24 cellular contexts compared by ENCODE assay signal in the genomic region with DNA sequence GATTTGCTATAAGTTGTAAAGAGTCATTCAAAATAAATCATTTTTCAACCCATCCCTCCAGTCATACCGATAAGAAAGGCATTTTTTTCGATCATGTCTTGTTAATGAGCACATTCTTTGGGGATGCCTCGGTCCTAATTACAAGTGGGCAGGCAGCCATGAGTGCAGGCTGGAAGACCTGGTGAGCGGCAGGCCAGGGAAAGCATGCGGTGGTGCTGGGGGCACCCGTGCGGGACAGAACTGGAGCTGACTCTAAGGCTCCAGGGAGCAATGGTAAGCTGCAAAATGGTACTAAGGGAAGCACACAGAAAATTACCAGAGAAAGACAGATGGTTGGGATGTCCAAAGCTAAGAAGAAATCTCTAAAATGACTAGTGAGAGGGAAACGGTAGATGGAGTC.
A peak's percentile ranks its signal among the peaks of the same experiment; 100 is the strongest.
DNase-seq lines count a peak whose midpoint lies in the region; ATAC-seq, FAIRE-seq and TF ChIP-seq lines count a peak whose summit lies in the region.
"Had no signal": no experiment of that assay in that cellular context is flagged by ENCODE, and none has a peak within 500 bp of the region (broad histone marks: within the 10 kb centered on the region; RNA-seq: fewer than 3 reads in every experiment).

No MANE protein-coding gene starts in this region.

- H3K9me3 ChIP-seq in H1 (ENCODE audit: insufficient read depth in 2 of 2, low read depth in 1 of 2, low read length in 1 of 2) (peaks cover 0 to 7% of the 10 kb centered on the region in 2 experiments; a peak in 2 of 4 replicates), right atrium auricular region (peaks cover 0 to 13% of the 10 kb centered on the region in 2 donors)
- H3K9me3 ChIP-seq: A549 had no signal

- H2BK12ac ChIP-seq in H1 (ENCODE audit: low read depth, low read length): no peak overlapping the region

- peaks cover 0 to 4% (median under 1%) of the 10 kb centered on the region in 4 experiments; a peak in 1 of 8 replicates for H3K36me3 ChIP-seq in H1 (ENCODE audit: control insufficient read depth in 2 of 4, insufficient read depth in 4 of 4, low read length in 3 of 4)
- H3K36me3 ChIP-seq in right atrium auricular region: no peaks in the 10 kb centered on the region
- H3K36me3 ChIP-seq: BLaER1 treated with 17β-estradiol and CSF1 and Interleukin-3, amounts not matched to agents 10 nM and 100 nM had no signal

- no peak overlapping the region for H2BK20ac ChIP-seq in H1 (ENCODE audit: low read length)

- no peak overlapping the region for H4K5ac ChIP-seq in H1 (ENCODE audit: insufficient read length, low read depth, low read length)

- H3K4me3 ChIP-seq in H1 (ENCODE audit: extremely low read depth in 1 of 4, insufficient read depth in 2 of 4, low read depth in 3 of 4, low read length in 4 of 4): no peak overlapping the region
- no peak overlapping the region for H3K4me3 ChIP-seq in right atrium auricular region
- H3K4me3 ChIP-seq: A549; BLaER1 treated with 17β-estradiol and CSF1 and Interleukin-3, amounts not matched to agents 10 nM and 100 nM; GM12878 had no signal

- no peak overlapping the region for H3K56ac ChIP-seq in H1 (replicated peaks; ENCODE audit: insufficient read length, low read depth, low read length)

- CTCF ChIA-PET in H1 (lab: Charles Lee; ENCODE audit: partially characterized antibody): interaction anchor here (1.0 kb wide), 1 partner anchor 246 kb away, joined by 4 read pairs; no protein-coding TSS in a partner anchor

- peaks cover 0 to 6% (median 5%) of the 10 kb centered on the region in 4 experiments; a peak in 4 of 7 replicates for H3K4me1 ChIP-seq in H1 (replicated peaks in 1 of 4; ENCODE audit: control insufficient read depth in 3 of 4, insufficient read depth in 4 of 4, low read length in 3 of 4)
- H3K4me1 ChIP-seq in right atrium auricular region: no peaks in the 10 kb centered on the region
- H3K4me1 ChIP-seq: A549; BLaER1 treated with 17β-estradiol and CSF1 and Interleukin-3, amounts not matched to agents 10 nM and 100 nM had no signal

- no peak overlapping the region for H3K23ac ChIP-seq in H1 (ENCODE audit: insufficient read length)

- DNase-seq in Daoy (ENCODE audit: low read depth): peak; percentile 8
- DNase-seq in RPMI7951 (ENCODE audit: low read depth): peak; percentile 3
- no peak for DNase-seq in H1 (ENCODE audit: low read depth in 1 of 2, low spot score in 2 of 2)
- DNase-seq in posterior vena cava (ENCODE audit: low spot score): peak; percentile 54
- no peak for DNase-seq in right atrium auricular region (ENCODE audit: low spot score)
- no peak for DNase-seq in ureter (ENCODE audit: low spot score)
- DNase-seq: AML-193; CD4-positive, alpha-beta T cell; CD8-positive, alpha-beta T cell; DMS 273 treated with DMSO at 0.1 percent for 48 hours; DMS153; DMS53; DMS79; DND-41; GDM1 had no signal

- 95% methylated on average over 8 of the region's 8 CpGs; no CpG with 5 or more reads in 1 of the 2 experiments for WGBS in H1 (ENCODE audit: extremely low coverage in 1 of 2, insufficient coverage in 1 of 2, insufficient read length in 1 of 2, insufficient replicate concordance in 2 of 2, low coverage in 1 of 2, low lambda C conversion rate in 2 of 2, missing lambda C conversion rate in 1 of 2), 2 experiments

- H4K8ac ChIP-seq in H1 (ENCODE audit: extremely low read depth, insufficient read depth, low read length): no peak overlapping the region

- no peak for TF ChIP-seq POLR2A in H1 (IDR thresholded peaks at IDR 0.05; ENCODE audit: control extremely low read depth in 1 of 2, low read depth in 2 of 2, low read length in 2 of 2)

- H3K27me3 ChIP-seq in H1 (replicated peaks in 1 of 4; ENCODE audit: control insufficient read depth in 3 of 4, extremely low read depth in 1 of 4, insufficient read depth in 3 of 4, low read length in 3 of 4) (no peaks in the 10 kb centered on the region), right atrium auricular region (no peaks in the 10 kb centered on the region)
- H3K27me3 ChIP-seq: BLaER1 treated with 17β-estradiol and CSF1 and Interleukin-3, amounts not matched to agents 10 nM and 100 nM had no signal

- H2AFZ ChIP-seq in H1 (ENCODE audit: low read length): no peak overlapping the region

- H2AK5ac ChIP-seq in H1 (ENCODE audit: low read depth, low read length): no peak overlapping the region

- H3K27ac ChIP-seq in H1 (ENCODE audit: low read depth, low read length): no peak overlapping the region
- H3K27ac ChIP-seq in right atrium auricular region: no peak overlapping the region
- H3K27ac ChIP-seq: 22Rv1; A549; BLaER1 treated with 17β-estradiol and CSF1 and Interleukin-3, amounts not matched to agents 10 nM and 100 nM; C4-2B had no signal

- H3K9ac ChIP-seq in H1 (replicated peaks in 1 of 4; ENCODE audit: extremely low read depth in 1 of 4, low read depth in 3 of 4, low read length in 3 of 4): no peak overlapping the region
- H3K9ac ChIP-seq: BLaER1 treated with 17β-estradiol and CSF1 and Interleukin-3, amounts not matched to agents 10 nM and 100 nM had no signal

- no peak overlapping the region for H3K4me2 ChIP-seq in H1 (ENCODE audit: insufficient read depth in 1 of 2, low read depth in 2 of 2, low read length in 2 of 2)
- H3K4me2 ChIP-seq: A549; BLaER1 treated with 17β-estradiol and CSF1 and Interleukin-3, amounts not matched to agents 10 nM and 100 nM had no signal

- TF ChIP-seq CTCF in H1 (IDR thresholded peaks at IDR 0.05; ENCODE audit: control extremely low read depth in 1 of 3, insufficient read depth in 1 of 3, low read depth in 1 of 3, low read length in 3 of 3) (no peak), right atrium auricular region (IDR thresholded peaks at IDR 0.05) (no peak)

- POLR2A ChIA-PET in H1 (lab: Charles Lee; ENCODE audit: partially characterized antibody): no interaction called here

- FAIRE-seq in H1 (lab: Jason Lieb, UNC): no peak
- FAIRE-seq: A549, GM12878, GM12892, GM18507, GM19239 had no signal

- H4K91ac ChIP-seq in H1 (replicated peaks; ENCODE audit: insufficient read length, low read length): peak overlapping the region; percentile 32

- TF ChIP-seq EP300 in H1 (IDR thresholded peaks at IDR 0.05; ENCODE audit: borderline replicate concordance in 1 of 2, low read depth in 2 of 2, low read length in 2 of 2): no peak

- no peak overlapping the region for H3K18ac ChIP-seq in H1 (ENCODE audit: extremely low read depth, low read length)

- H3K79me2 ChIP-seq in H1 (ENCODE audit: control insufficient read depth in 1 of 2, insufficient read depth in 2 of 2, low read length in 2 of 2): no peaks in the 10 kb centered on the region

- no peak overlapping the region for H3K14ac ChIP-seq in H1 (ENCODE audit: insufficient read length)

- intact Hi-C loops in posterior vena cava (cut with DNase I): no loop called here

- H3K79me1 ChIP-seq in H1 (ENCODE audit: low read depth, low read length): no peaks in the 10 kb centered on the region

- no peak overlapping the region for H3K4ac ChIP-seq in H1 (replicated peaks; ENCODE audit: insufficient read length, low read depth, low read length)

- H2BK5ac ChIP-seq in H1 (ENCODE audit: low read depth, low read length): no peak overlapping the region

- ATAC-seq in HG02870 (IDR thresholded peaks at IDR 0.05; ENCODE audit: unreplicated experiment): no peak
- ATAC-seq: A549; CD8-positive, alpha-beta T cell; GM12878 had no signal

- H4K20me1 ChIP-seq in H1 (replicated peaks in 1 of 2; ENCODE audit: control insufficient read depth in 1 of 2, insufficient read depth in 2 of 2, low read length in 2 of 2): no peaks in the 10 kb centered on the region
- H4K20me1 ChIP-seq: BLaER1 treated with 17β-estradiol and CSF1 and Interleukin-3, amounts not matched to agents 10 nM and 100 nM had no signal

- no peak overlapping the region for H2BK120ac ChIP-seq in H1 (replicated peaks; ENCODE audit: low read depth, low read length)

- H2BK15ac ChIP-seq in H1 (ENCODE audit: low read length): no peak overlapping the region

- no peaks in the 10 kb centered on the region for H3K23me2 ChIP-seq in H1 (ENCODE audit: low read depth, low read length)

- no peak for TF ChIP-seq RAD21 in H1 (IDR thresholded peaks at IDR 0.05 in 1 of 2, conservative IDR thresholded peaks at IDR 0.05 in 1 of 2; ENCODE audit: low read depth in 2 of 2, low read length in 2 of 2)

TF ChIP-seq in H1, 55 proteins besides CTCF, POLR2A, EP300 and RAD21:
- TF ChIP-seq TAF1 (IDR thresholded peaks at IDR 0.05; ENCODE audit: low read depth, low read length): no peak
- no peak for TF ChIP-seq YY1 (IDR thresholded peaks at IDR 0.05; ENCODE audit: low read depth, low read length)
- TF ChIP-seq ZNF274 (IDR thresholded peaks at IDR 0.05; ENCODE audit: borderline replicate concordance, extremely low read depth, low read length): no peak
- no peak for TF ChIP-seq SP4 (IDR thresholded peaks at IDR 0.05; ENCODE audit: low read length)
- TF ChIP-seq SIN3A (conservative IDR thresholded peaks at IDR 0.05 in 1 of 2, IDR thresholded peaks at IDR 0.05 in 1 of 2; ENCODE audit: low read depth in 1 of 2, low read length in 2 of 2): no peak
- no peak for TF ChIP-seq RFX5 (IDR thresholded peaks at IDR 0.05; ENCODE audit: borderline replicate concordance, low read depth, low read length)
- TF ChIP-seq NRF1 (IDR thresholded peaks at IDR 0.05; ENCODE audit: low read depth, low read length): no peak
- no peak for TF ChIP-seq SRF (IDR thresholded peaks at IDR 0.05; ENCODE audit: low read depth, low read length)
- TF ChIP-seq JUND (IDR thresholded peaks at IDR 0.05; ENCODE audit: low read length): no peak
- TF ChIP-seq, protein P1, sequence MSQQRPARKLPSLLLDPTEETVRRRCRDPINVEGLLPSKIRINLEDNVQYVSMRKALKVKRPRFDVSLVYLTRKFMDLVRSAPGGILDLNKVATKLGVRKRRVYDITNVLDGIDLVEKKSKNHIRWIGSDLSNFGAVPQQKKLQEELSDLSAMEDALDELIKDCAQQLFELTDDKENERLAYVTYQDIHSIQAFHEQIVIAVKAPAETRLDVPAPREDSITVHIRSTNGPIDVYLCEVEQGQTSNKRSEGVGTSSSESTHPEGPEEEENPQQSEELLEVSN (IDR thresholded peaks at IDR 0.05): no peak
- TF ChIP-seq, protein P2, sequence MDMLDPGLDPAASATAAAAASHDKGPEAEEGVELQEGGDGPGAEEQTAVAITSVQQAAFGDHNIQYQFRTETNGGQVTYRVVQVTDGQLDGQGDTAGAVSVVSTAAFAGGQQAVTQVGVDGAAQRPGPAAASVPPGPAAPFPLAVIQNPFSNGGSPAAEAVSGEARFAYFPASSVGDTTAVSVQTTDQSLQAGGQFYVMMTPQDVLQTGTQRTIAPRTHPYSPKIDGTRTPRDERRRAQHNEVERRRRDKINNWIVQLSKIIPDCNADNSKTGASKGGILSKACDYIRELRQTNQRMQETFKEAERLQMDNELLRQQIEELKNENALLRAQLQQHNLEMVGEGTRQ (IDR thresholded peaks at IDR 0.05; ENCODE audit: low read length): no peak
- no peak for TF ChIP-seq SAP30 (IDR thresholded peaks at IDR 0.05; ENCODE audit: insufficient read depth, insufficient replicate concordance, low read length)
- TF ChIP-seq SIX5 (IDR thresholded peaks at IDR 0.05; ENCODE audit: low read depth, low read length): no peak
- TF ChIP-seq POLR2AphosphoS5 (IDR thresholded peaks at IDR 0.05; ENCODE audit: low read depth, low read length): no peak
- TF ChIP-seq TCF12 (IDR thresholded peaks at IDR 0.05; ENCODE audit: low read depth, low read length): no peak

Comparison
In these comparisons a context has a peak if more than half of its experiments do, and no peak if none do; other contexts are left out.
1. DNase-seq: peak in Daoy (single experiment), RPMI7951 (single experiment) and posterior vena cava (single experiment); none in H1 (0 of 2), right atrium auricular region (single experiment) and ureter (single experiment).